Comparison of ENCODE assay signal across 24 cellular contexts in the genomic region with DNA sequence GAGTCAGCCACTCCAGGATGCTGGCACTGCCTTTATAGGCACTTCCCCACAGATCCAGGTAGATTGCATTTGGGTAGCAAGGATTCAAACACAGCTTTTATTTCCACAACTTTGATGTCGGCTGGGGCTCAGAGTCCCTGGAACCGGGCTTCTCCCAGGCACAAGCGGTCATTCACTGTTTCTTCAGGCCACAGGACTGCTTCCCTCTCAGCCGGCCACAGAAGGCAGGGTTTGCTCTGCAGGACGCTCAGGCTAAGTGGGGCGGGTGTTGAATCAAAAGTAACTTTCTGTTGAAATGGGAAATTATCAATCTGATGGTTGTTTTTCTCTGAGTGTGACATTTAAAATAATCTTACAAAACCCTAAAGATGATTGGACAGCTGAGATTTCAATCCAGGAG.
DNase-seq lines count a peak whose midpoint lies in the region; ATAC-seq, FAIRE-seq and TF ChIP-seq lines count a peak whose summit lies in the region.
"Had no signal": no experiment of that assay in that cellular context is flagged by ENCODE, and none has a peak within 500 bp of the region (broad histone marks: within the 10 kb centered on the region; RNA-seq: fewer than 3 reads in every experiment).

No MANE protein-coding gene starts in this region.

- H2AFZ ChIP-seq in astrocyte (ENCODE audit: low read depth, low read length) (peak overlapping the region; percentile 5), mammary epithelial cell (ENCODE audit: low read depth, low read length) (no peak overlapping the region)

- H3K4me3 ChIP-seq in HUES48 (ENCODE audit: low read depth, low read length) (no peak overlapping the region), astrocyte (ENCODE audit: insufficient read depth, low read depth, low read length) (no peak overlapping the region), thoracic aorta (peak overlapping the region; percentile 41), mammary epithelial cell (replicated peaks in 1 of 3; ENCODE audit: insufficient read depth in 1 of 3, low read depth in 2 of 3, low read length in 3 of 3) (no peak overlapping the region)
- H3K4me3 ChIP-seq: esophagus squamous epithelium, gastrocnemius medialis, HAP-1, lung had no signal

- BruUV-seq in mammary epithelial cell (replicated peaks; lab: Mats Ljungman, UMichigan) = no TSS peak

- H3K9ac ChIP-seq in HUES48 (ENCODE audit: low read depth, low read length) (no peak overlapping the region), astrocyte (ENCODE audit: low read length) (no peak overlapping the region), mammary epithelial cell (ENCODE audit: insufficient read depth, low read length) (no peak overlapping the region)

- H3K9me3 ChIP-seq in HUES48 (ENCODE audit: control insufficient read depth, insufficient read depth, low read length) (no peaks in the 10 kb centered on the region), astrocyte (ENCODE audit: insufficient read depth, low read depth, low read length) (no peaks in the 10 kb centered on the region), thoracic aorta (no peaks in the 10 kb centered on the region), mammary epithelial cell (replicated peaks; ENCODE audit: insufficient read depth, low read length) (no peaks in the 10 kb centered on the region)
- H3K9me3 ChIP-seq: esophagus squamous epithelium, gastrocnemius medialis, HAP-1 had no signal

- H3K27me3 ChIP-seq in HUES48 (ENCODE audit: control insufficient read depth, insufficient read depth, low read length) (no peaks in the 10 kb centered on the region), astrocyte (ENCODE audit: insufficient read depth, low read length) (no peaks in the 10 kb centered on the region), layer of hippocampus (ENCODE audit: control insufficient read depth, insufficient read depth, low read length) (no peaks in the 10 kb centered on the region), thoracic aorta (replicated peaks; ENCODE audit: insufficient read depth) (no peaks in the 10 kb centered on the region), mammary epithelial cell (ENCODE audit: insufficient read depth, low read length) (peaks cover 11% of the 10 kb centered on the region)
- H3K27me3 ChIP-seq: esophagus squamous epithelium, gastrocnemius medialis had no signal

- H3K27me3 Mint-ChIP-seq in astrocyte (ENCODE audit: low read depth, unreplicated experiment) = no peaks in the 10 kb centered on the region
- H3K27me3 Mint-ChIP-seq: activated B cell treated with CpG ODN at 0.5 μM for 24 hours; activated naive CD8-positive, alpha-beta T cell treated with anti-CD3 and anti-CD28 coated beads for 36 hours; CD4-positive, alpha-beta T cell had no signal

- no peak overlapping the region for H3K4me3 Mint-ChIP-seq in astrocyte (ENCODE audit: unreplicated experiment)
- H3K4me3 Mint-ChIP-seq: activated B cell treated with CpG ODN at 0.5 μM for 24 hours; activated naive CD8-positive, alpha-beta T cell treated with anti-CD3 and anti-CD28 coated beads for 36 hours; CD4-positive, alpha-beta T cell; effector memory CD8-positive, alpha-beta T cell; stimulated activated effector memory CD8-positive, alpha-beta T cell treated with anti-CD3 and anti-CD28 coated beads, Interleukin-12 subunit alpha, Interleukin-12 subunit beta, amount 100 ng/mL, for 72 hours had no signal

- peak overlapping the region; percentile 61 for H3K4me2 ChIP-seq in astrocyte (ENCODE audit: low read length)
- H3K4me2 ChIP-seq in mammary epithelial cell (ENCODE audit: insufficient read depth, low read depth, low read length) = no peak overlapping the region

- peaks cover 4% of the 10 kb centered on the region for H3K36me3 Mint-ChIP-seq in astrocyte (ENCODE audit: low read depth, unreplicated experiment)
- H3K36me3 Mint-ChIP-seq: activated naive CD8-positive, alpha-beta T cell treated with anti-CD3 and anti-CD28 coated beads for 36 hours; stimulated activated effector memory CD8-positive, alpha-beta T cell treated with anti-CD3 and anti-CD28 coated beads, Interleukin-12 subunit alpha, Interleukin-12 subunit beta, amount 100 ng/mL, for 72 hours had no signal

- FAIRE-seq in astrocyte (lab: Jason Lieb, UNC) = no peak
- FAIRE-seq in urothelium cell line (lab: Jason Lieb, UNC) = no peak

- intact Hi-C loops in mammary epithelial cell (cut with micrococcal nuclease) = no loop called here

- H3K79me2 ChIP-seq in astrocyte (ENCODE audit: insufficient read depth, low read length) = no peaks in the 10 kb centered on the region
- no peaks in the 10 kb centered on the region for H3K79me2 ChIP-seq in mammary epithelial cell (ENCODE audit: insufficient read depth, low read length)

- no peak overlapping the region for H3K27ac Mint-ChIP-seq in astrocyte (ENCODE audit: unreplicated experiment)
- H3K27ac Mint-ChIP-seq: activated naive CD8-positive, alpha-beta T cell treated with anti-CD3 and anti-CD28 coated beads for 36 hours; CD4-positive, alpha-beta T cell; effector memory CD8-positive, alpha-beta T cell; stimulated activated effector memory CD8-positive, alpha-beta T cell treated with anti-CD3 and anti-CD28 coated beads, Interleukin-12 subunit alpha, Interleukin-12 subunit beta, amount 100 ng/mL, for 72 hours had no signal

- H4K20me1 ChIP-seq in astrocyte (ENCODE audit: insufficient read depth, low read length) (no peaks in the 10 kb centered on the region), mammary epithelial cell (ENCODE audit: insufficient read depth, low read length) (no peaks in the 10 kb centered on the region)

- no peak for ATAC-seq in thoracic aorta (ENCODE audit: insufficient number of reproducible peaks, low FRiP score, low read depth)
- ATAC-seq: effector memory CD8-positive, alpha-beta T cell; stimulated activated effector memory CD8-positive, alpha-beta T cell treated with anti-CD3 and anti-CD28 coated beads, Interleukin-12 subunit alpha, Interleukin-12 subunit beta, amount 100 ng/mL, for 72 hours had no signal

- peaks cover 5% of the 10 kb centered on the region for H3K4me1 Mint-ChIP-seq in astrocyte (ENCODE audit: low read depth, unreplicated experiment)
- H3K4me1 Mint-ChIP-seq: activated B cell treated with CpG ODN at 0.5 μM for 24 hours; activated naive CD8-positive, alpha-beta T cell treated with anti-CD3 and anti-CD28 coated beads for 36 hours; stimulated activated effector memory CD8-positive, alpha-beta T cell treated with anti-CD3 and anti-CD28 coated beads, Interleukin-12 subunit alpha, Interleukin-12 subunit beta, amount 100 ng/mL, for 72 hours had no signal

- H3K27ac ChIP-seq in HUES48 (ENCODE audit: low read depth, low read length) (peak overlapping the region; percentile 25), astrocyte (ENCODE audit: low read depth, low read length) (no peak overlapping the region), layer of hippocampus (ENCODE audit: low read depth, low read length) (peak overlapping the region; percentile 60), thoracic aorta (peak overlapping the region in 1 of 2 donors; percentile 30), mammary epithelial cell (ENCODE audit: insufficient read depth, low read depth, low read length) (no peak overlapping the region)
- H3K27ac ChIP-seq: gastrocnemius medialis had no signal

- H3K4me1 ChIP-seq in HUES48 (ENCODE audit: control insufficient read depth, insufficient read depth, low read length) (peaks cover 21% of the 10 kb centered on the region), astrocyte (ENCODE audit: insufficient read depth, low read length) (peaks cover 11% of the 10 kb centered on the region), thoracic aorta (ENCODE audit: control insufficient read depth in 1 of 2, low read depth in 2 of 2) (peaks cover 4 to 22% of the 10 kb centered on the region in 2 donors), mammary epithelial cell (ENCODE audit: insufficient read depth, low read length) (no peaks in the 10 kb centered on the region)
- H3K4me1 ChIP-seq: HAP-1 had no signal

- no peaks in the 10 kb centered on the region for H3K9me3 Mint-ChIP-seq in astrocyte (ENCODE audit: unreplicated experiment)
- H3K9me3 Mint-ChIP-seq: activated B cell treated with CpG ODN at 0.5 μM for 24 hours; activated naive CD8-positive, alpha-beta T cell treated with anti-CD3 and anti-CD28 coated beads for 36 hours; CD4-positive, alpha-beta T cell; effector memory CD8-positive, alpha-beta T cell; stimulated activated effector memory CD8-positive, alpha-beta T cell treated with anti-CD3 and anti-CD28 coated beads, Interleukin-12 subunit alpha, Interleukin-12 subunit beta, amount 100 ng/mL, for 72 hours had no signal

- no peak for TF ChIP-seq CTCF in astrocyte (IDR thresholded peaks at IDR 0.05; ENCODE audit: insufficient read depth, low read depth, low read length)
- no peak for TF ChIP-seq CTCF in thoracic aorta (IDR thresholded peaks at IDR 0.05)
- no peak for TF ChIP-seq CTCF in mammary epithelial cell (conservative IDR thresholded peaks at IDR 0.05 in 1 of 2, IDR thresholded peaks at IDR 0.05 in 1 of 2; ENCODE audit: extremely low read depth in 1 of 2, insufficient read depth in 1 of 2, low read depth in 1 of 2, low read length in 2 of 2)

- WGBS in mammary epithelial cell (ENCODE audit: low coverage, missing lambda C conversion rate) = 24% methylated on average over 6 of the region's 6 CpGs

- dilution Hi-C loops in mammary epithelial cell (cut with HindIII; ENCODE audit: low sequenced_read_pairs) = no loop called here

- CTCF ChIA-PET in mammary epithelial cell (lab: Charles Lee; ENCODE audit: low non-redundant PET) = no interaction called here

- no peak for DNase-seq in astrocyte (ENCODE audit: low read depth)
- DNase-seq in thoracic aorta (ENCODE audit: low spot score) = no peak
- DNase-seq in mammary epithelial cell = no peak
- DNase-seq in NOMO-1 treated with dmso at 0.1 percent for 144 hours (lab: John Stamatoyannopoulos, UW; ENCODE audit: unreplicated experiment) = no peak
- DNase-seq in urothelium cell line (ENCODE audit: low spot score) = no peak
- DNase-seq: activated B cell treated with CpG ODN at 0.5 μM for 24 hours; activated CD4-positive, alpha-beta T cell treated with anti-CD3 and anti-CD28 coated beads, Interleukin-2, amount 50 U/mL, for 4 hours; activated CD8-positive, alpha-beta memory T cell treated with anti-CD3 and anti-CD28 coated beads, Interleukin-2, amount 50 U/mL, for 48 hours; activated naive CD8-positive, alpha-beta T cell treated with anti-CD3 and anti-CD28 coated beads for 36 hours; CD4-positive, alpha-beta T cell; effector memory CD8-positive, alpha-beta T cell; esophagus squamous epithelium; islet precursor cell; Kasumi-1; MV-4-11; NCI-H1694 treated with DMSO at 0.1 percent for 48 hours; NCI-H774; T-helper 9 cell had no signal

- in situ Hi-C loops in mammary epithelial cell (cut with MboI; ENCODE audit: low sequenced_read_pairs in 2 of 2) = loop anchor here (25.0 kb wide), 3 partner anchors 240 to 815 kb away; no protein-coding TSS in a partner anchor

- H3K36me3 ChIP-seq in HUES48 (ENCODE audit: control insufficient read depth, insufficient read depth, low read length) = no peaks in the 10 kb centered on the region
- no peaks in the 10 kb centered on the region for H3K36me3 ChIP-seq in astrocyte (ENCODE audit: insufficient read depth, low read length)
- H3K36me3 ChIP-seq in thoracic aorta = no peaks in the 10 kb centered on the region
- H3K36me3 ChIP-seq in mammary epithelial cell (ENCODE audit: insufficient read depth, low read length) = no peaks in the 10 kb centered on the region
- H3K36me3 ChIP-seq: esophagus squamous epithelium, gastrocnemius medialis, HAP-1 had no signal

Comparison
In these comparisons a context has a peak if more than half of its experiments do, and no peak if none do; other contexts are left out.
1. H3K27ac ChIP-seq: peak in HUES48 (single experiment) and layer of hippocampus (single experiment); none in astrocyte (single experiment) and mammary epithelial cell (single experiment).